Comparison of ENCODE assay signal across 18 cellular contexts in the genomic region with DNA sequence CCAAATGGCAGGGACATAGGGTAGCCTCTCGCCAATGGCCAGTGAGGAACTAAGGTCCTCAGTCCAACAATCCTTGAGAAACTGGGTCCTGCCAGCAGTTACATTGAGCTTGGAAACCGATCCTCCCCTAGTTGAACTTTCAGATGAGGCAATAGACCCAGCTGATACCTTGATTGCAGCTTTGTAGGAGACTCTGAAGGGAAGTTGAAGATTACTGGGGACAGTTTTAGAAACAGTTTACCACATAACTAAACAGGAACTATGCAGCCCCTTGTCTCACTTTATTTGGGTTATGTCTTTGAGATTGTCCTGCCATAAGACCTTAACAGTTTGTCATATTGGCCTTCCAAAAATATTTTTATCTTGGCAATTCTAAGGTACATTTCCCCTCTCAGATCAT.
"Had no signal": no experiment of that assay in that cellular context is flagged by ENCODE, and none has a peak within 500 bp of the region (broad histone marks: within the 10 kb centered on the region; RNA-seq: fewer than 3 reads in every experiment).

No MANE protein-coding gene starts in this region.

- H3K9me3 ChIP-seq: ascending aorta, breast epithelium, left lung, neutrophil, stomach had no signal

- H3K4me1 ChIP-seq: ascending aorta, breast epithelium, left lung, parathyroid adenoma had no signal

- H3K27me3 Mint-ChIP-seq: activated naive CD4-positive, alpha-beta T cell treated with anti-CD3 and anti-CD28 coated beads, Interleukin-2, amount 10 ng/mL, durations not matched to agents 7 days and 5 days; activated T-cell treated with anti-CD3 and anti-CD28 coated beads, Interleukin-2, amount 50 U/mL, for 24 hours; dendritic cell treated with granulocyte-macrophage colony-stimulating factor and Interleukin-4, amounts not matched to agents 40 ng/mL and 50 ng/mL, for 4 days had no signal

- H3K27ac ChIP-seq: ascending aorta, breast epithelium, left lung, neutrophil, parathyroid adenoma, stomach had no signal

- H3K27me3 ChIP-seq: ascending aorta, breast epithelium, left lung, neutrophil, stomach had no signal

- H3K4me1 Mint-ChIP-seq: activated CD4-positive, alpha-beta memory T cell treated with anti-CD3 and anti-CD28 coated beads, Interleukin-2, amount 10 ng/mL, durations not matched to agents 7 days and 5 days; activated naive CD4-positive, alpha-beta T cell treated with anti-CD3 and anti-CD28 coated beads, Interleukin-2, amount 10 ng/mL, durations not matched to agents 7 days and 5 days; memory B cell had no signal

- H2AFZ ChIP-seq: parathyroid adenoma had no signal

- H3K4me3 ChIP-seq: ascending aorta, breast epithelium, left lung, stomach had no signal

- H3K36me3 Mint-ChIP-seq: activated naive CD4-positive, alpha-beta T cell treated with anti-CD3 and anti-CD28 coated beads, Interleukin-2, amount 10 ng/mL, durations not matched to agents 7 days and 5 days; memory B cell; naive thymus-derived CD8-positive, alpha-beta T cell had no signal

- H3K79me2 ChIP-seq: parathyroid adenoma had no signal

- H3K9ac ChIP-seq: parathyroid adenoma had no signal

- H3K4me3 Mint-ChIP-seq: activated CD4-positive, alpha-beta memory T cell treated with anti-CD3 and anti-CD28 coated beads, Interleukin-2, amount 10 ng/mL, durations not matched to agents 7 days and 5 days; activated naive CD4-positive, alpha-beta T cell treated with anti-CD3 and anti-CD28 coated beads, Interleukin-2, amount 10 ng/mL, durations not matched to agents 7 days and 5 days; activated T-cell treated with anti-CD3 and anti-CD28 coated beads, Interleukin-2, amount 50 U/mL, for 24 hours; dendritic cell treated with granulocyte-macrophage colony-stimulating factor and Interleukin-4, amounts not matched to agents 40 ng/mL and 50 ng/mL, for 4 days; memory B cell; naive thymus-derived CD8-positive, alpha-beta T cell had no signal

- H3K36me3 ChIP-seq: ascending aorta, breast epithelium, left lung, neutrophil, stomach had no signal

- H3K9me3 Mint-ChIP-seq: activated CD4-positive, alpha-beta memory T cell treated with anti-CD3 and anti-CD28 coated beads, Interleukin-2, amount 10 ng/mL, durations not matched to agents 7 days and 5 days; activated naive CD4-positive, alpha-beta T cell treated with anti-CD3 and anti-CD28 coated beads, Interleukin-2, amount 10 ng/mL, durations not matched to agents 7 days and 5 days; activated T-cell treated with anti-CD3 and anti-CD28 coated beads, Interleukin-2, amount 50 U/mL, for 24 hours; dendritic cell treated with granulocyte-macrophage colony-stimulating factor and Interleukin-4, amounts not matched to agents 40 ng/mL and 50 ng/mL, for 4 days; memory B cell; naive thymus-derived CD8-positive, alpha-beta T cell had no signal

- DNase-seq: activated CD4-positive, alpha-beta memory T cell treated with anti-CD3 and anti-CD28 coated beads, Interleukin-2, amount 10 ng/mL, durations not matched to agents 7 days and 5 days; activated CD4-positive, alpha-beta T cell treated with anti-CD3 and anti-CD28 coated beads for 4 hours; activated naive CD4-positive, alpha-beta T cell treated with anti-CD3 and anti-CD28 coated beads, Interleukin-2, amount 10 ng/mL, durations not matched to agents 7 days and 5 days; activated T-cell treated with anti-CD3 and anti-CD28 coated beads, Interleukin-2, amount 50 U/mL, for 24 hours; cerebellar nuclear complex; effector memory CD4-positive, alpha-beta T cell; hypothalamus; kidney; left lung; naive thymus-derived CD8-positive, alpha-beta T cell; stimulated activated CD4-positive, alpha-beta T cell treated with anti-CD3 and anti-CD28 coated beads, Interleukin-1b, Interleukin-23, amount 100 ng/mL, for 48 hours; stomach had no signal

- H3K27ac Mint-ChIP-seq: activated CD4-positive, alpha-beta memory T cell treated with anti-CD3 and anti-CD28 coated beads, Interleukin-2, amount 10 ng/mL, durations not matched to agents 7 days and 5 days; activated naive CD4-positive, alpha-beta T cell treated with anti-CD3 and anti-CD28 coated beads, Interleukin-2, amount 10 ng/mL, durations not matched to agents 7 days and 5 days; activated T-cell treated with anti-CD3 and anti-CD28 coated beads, Interleukin-2, amount 50 U/mL, for 24 hours; dendritic cell treated with granulocyte-macrophage colony-stimulating factor and Interleukin-4, amounts not matched to agents 40 ng/mL and 50 ng/mL, for 4 days; memory B cell; naive thymus-derived CD8-positive, alpha-beta T cell had no signal
